In the genomic region with DNA sequence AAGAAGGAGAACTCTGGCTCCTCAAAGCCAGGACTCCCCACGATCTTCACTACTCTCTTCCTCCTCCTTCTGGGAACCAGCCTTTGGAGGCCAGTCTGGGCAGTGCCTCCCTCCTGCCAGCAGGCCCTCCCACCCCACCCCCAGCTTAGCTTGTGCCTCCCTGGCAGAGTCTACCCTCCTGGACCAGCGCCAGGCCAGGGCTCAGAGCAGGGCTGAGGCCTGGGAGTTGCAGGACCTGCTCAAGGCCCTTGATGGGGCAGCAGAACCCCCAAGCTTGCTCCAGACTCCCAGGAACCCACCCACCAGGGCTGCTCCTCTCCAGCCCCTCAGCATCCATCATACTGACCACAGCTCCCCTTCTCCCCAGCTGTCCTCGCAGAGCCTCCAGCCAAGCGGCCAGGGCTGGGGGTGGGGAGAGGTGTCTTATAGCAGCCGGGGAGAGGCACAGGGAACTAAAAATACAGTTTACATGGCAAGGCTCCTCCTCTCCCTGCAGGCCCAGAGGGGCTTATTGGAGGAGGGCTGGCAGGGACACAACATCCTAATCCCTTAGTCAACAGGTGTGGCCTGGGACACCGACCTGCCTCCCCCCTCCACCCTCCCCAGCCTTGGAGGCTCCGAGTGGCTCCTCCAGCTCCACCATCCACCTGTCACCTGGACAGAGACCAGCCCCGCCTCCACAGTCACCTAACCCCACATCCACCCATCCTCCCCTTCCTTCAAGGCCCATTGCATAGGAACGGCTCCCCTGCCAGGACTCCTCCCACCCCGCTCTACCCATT, we compare ENCODE assay signal across 1 cellular context.
TF ChIP-seq lines count a peak whose summit lies in the region.

No MANE protein-coding gene starts in this region.

TF ChIP-seq in H1, 55 proteins besides CTCF, POLR2A, EP300 and RAD21:
- TF ChIP-seq SP1 (IDR thresholded peaks at IDR 0.05; ENCODE audit: low read depth, low read length), result no peak
- no peak for TF ChIP-seq TBP (IDR thresholded peaks at IDR 0.05; ENCODE audit: low read depth, low read length)
